ENCODE assay signal across 24 cellular contexts in genomic region chr2:29052811-29053210, GRCh38. TPM values are rescaled to one million over a fixed set of nuclear protein-coding genes. Genes with fewer than 3 reads are reported as not detected.
DNase-seq lines count a peak whose midpoint lies in the region; ATAC-seq, FAIRE-seq and TF ChIP-seq lines count a peak whose summit lies in the region.
"Had no signal": no experiment of that assay in that cellular context is flagged by ENCODE, and none has a peak within 500 bp of the region (broad histone marks: within the 10 kb centered on the region; RNA-seq: fewer than 3 reads in every experiment).

No MANE protein-coding gene starts in this region.

- peak overlapping the region; percentile 7 for H4K91ac ChIP-seq in H1 (replicated peaks; ENCODE audit: insufficient read length, low read length)

- H3K27ac Mint-ChIP-seq in GM23338 (no peak overlapping the region), nephron progenitor cell (peak overlapping the region; percentile 73)
- H3K27ac Mint-ChIP-seq: HFFc6 had no signal

- no peak overlapping the region for H4K8ac ChIP-seq in H1 (ENCODE audit: extremely low read depth, insufficient read depth, low read length)

- H2AFZ ChIP-seq in GM23338 = no peak overlapping the region
- H2AFZ ChIP-seq in H1 (ENCODE audit: low read length) = no peak overlapping the region

- H3K36me3 ChIP-seq in GM23338 (ENCODE audit: insufficient read depth) = no peaks in the 10 kb centered on the region
- no peaks in the 10 kb centered on the region for H3K36me3 ChIP-seq in Panc1 (ENCODE audit: control insufficient read depth, insufficient read depth, low read length)
- no peaks in the 10 kb centered on the region for H3K36me3 ChIP-seq in H1 (ENCODE audit: control insufficient read depth in 2 of 4, insufficient read depth in 4 of 4, low read length in 3 of 4)
- H3K36me3 ChIP-seq: BLaER1 treated with 17β-estradiol and CSF1 and Interleukin-3, amounts not matched to agents 10 nM and 100 nM had no signal

- H3K4me1 Mint-ChIP-seq in GM23338 (peaks cover 24% of the 10 kb centered on the region), nephron progenitor cell (peaks cover 40% of the 10 kb centered on the region)
- H3K4me1 Mint-ChIP-seq: CD8-positive, alpha-beta memory T cell had no signal

- no peak overlapping the region for H3K14ac ChIP-seq in H1 (ENCODE audit: insufficient read length)

- H3K27ac ChIP-seq in GM23338 (ENCODE audit: low read depth) (no peak overlapping the region), Panc1 (ENCODE audit: low read length) (no peak overlapping the region), H1 (ENCODE audit: low read depth, low read length) (no peak overlapping the region)
- H3K27ac ChIP-seq: BLaER1 treated with 17β-estradiol and CSF1 and Interleukin-3, amounts not matched to agents 10 nM and 100 nM had no signal

- H3K9me2 ChIP-seq in GM23338 (ENCODE audit: insufficient read depth) = no peaks in the 10 kb centered on the region

- H3K4me3 ChIP-seq in GM23338 (no peak overlapping the region), Panc1 (ENCODE audit: low read depth in 2 of 2, low read length in 2 of 2) (no peak overlapping the region), H1 (ENCODE audit: extremely low read depth in 1 of 4, insufficient read depth in 2 of 4, low read depth in 3 of 4, low read length in 4 of 4) (no peak overlapping the region)
- H3K4me3 ChIP-seq: A549; BLaER1 treated with 17β-estradiol and CSF1 and Interleukin-3, amounts not matched to agents 10 nM and 100 nM had no signal

- no peak overlapping the region for H3K56ac ChIP-seq in H1 (replicated peaks; ENCODE audit: insufficient read length, low read depth, low read length)

- DNase-seq in GM23338 (ENCODE audit: low spot score) (no peak), Panc1 (ENCODE audit: low read depth, low spot score) (no peak), H1 (ENCODE audit: low read depth in 1 of 2, low spot score in 2 of 2) (no peak), nephron progenitor cell (peak; percentile 65), G401 (ENCODE audit: low spot score) (no peak), SW480 (ENCODE audit: low spot score) (no peak), cardiac septum (ENCODE audit: low spot score) (no peak), NCI-H146 treated with DMSO at 0.1 percent for 48 hours (lab: John Stamatoyannopoulos, UW; ENCODE audit: unreplicated experiment) (no peak)
- DNase-seq: CD8-positive, alpha-beta memory T cell; HFFc6; NCI-H1048; NCI-H146; NCI-H2081 treated with DMSO at 0.1 percent for 48 hours; NCI-H748 treated with DMSO at 0.1 percent for 48 hours; OCI-M1; RPMI8226; SIG-M5 had no signal

- TF ChIP-seq CTCF in GM23338 (conservative IDR thresholded peaks at IDR 0.05; ENCODE audit: low read depth in 2 of 2) (no peak), Panc1 (IDR thresholded peaks at IDR 0.05) (no peak), H1 (IDR thresholded peaks at IDR 0.05; ENCODE audit: control extremely low read depth in 1 of 3, insufficient read depth in 1 of 3, low read depth in 1 of 3, low read length in 3 of 3) (no peak), nephron progenitor cell (IDR thresholded peaks at IDR 0.05) (no peak)

- TF ChIP-seq POLR2A in H1 (IDR thresholded peaks at IDR 0.05; ENCODE audit: control extremely low read depth in 1 of 2, low read depth in 2 of 2, low read length in 2 of 2) = no peak

- H2AK5ac ChIP-seq in H1 (ENCODE audit: low read depth, low read length) = no peak overlapping the region

- no peaks in the 10 kb centered on the region for H3K9me3 ChIP-seq in Panc1 (ENCODE audit: control insufficient read depth, insufficient read depth, low read depth, low read length)
- no peaks in the 10 kb centered on the region for H3K9me3 ChIP-seq in H1 (ENCODE audit: insufficient read depth in 2 of 2, low read depth in 1 of 2, low read length in 1 of 2)
- H3K9me3 ChIP-seq: A549; BLaER1 treated with 17β-estradiol and CSF1 and Interleukin-3, amounts not matched to agents 10 nM and 100 nM had no signal

- H3K9me3 Mint-ChIP-seq in GM23338 (no peaks in the 10 kb centered on the region), nephron progenitor cell (no peaks in the 10 kb centered on the region)
- H3K9me3 Mint-ChIP-seq: CD8-positive, alpha-beta memory T cell; HFFc6 had no signal

- no peak overlapping the region for H3K4ac ChIP-seq in H1 (replicated peaks; ENCODE audit: insufficient read length, low read depth, low read length)

- ATAC-seq in GM23338 (peak; percentile 23), Panc1 (peak; percentile 22; the same call in 1 of the 2 replicates)
- ATAC-seq: SK-N-SH treated with all-trans-retinoic acid at 6 μM for 48 hours had no signal

- no peak overlapping the region for H3K23ac ChIP-seq in H1 (ENCODE audit: insufficient read length)

- POLR2A ChIA-PET in Panc1 (lab: Charles Lee) = no interaction called here
- POLR2A ChIA-PET in H1 (lab: Charles Lee; ENCODE audit: partially characterized antibody) = no interaction called here

- WGBS in H1 (ENCODE audit: extremely low coverage in 1 of 2, insufficient coverage in 1 of 2, insufficient read length in 1 of 2, insufficient replicate concordance in 2 of 2, low coverage in 1 of 2, low lambda C conversion rate in 2 of 2, missing lambda C conversion rate in 1 of 2), 2 experiments = 89% methylated on average over 6 of the region's 6 CpGs; no CpG with 5 or more reads in 1 of the 2 experiments

- H3K36me3 Mint-ChIP-seq in GM23338 (ENCODE audit: low read depth) (no peaks in the 10 kb centered on the region), nephron progenitor cell (ENCODE audit: low read depth) (no peaks in the 10 kb centered on the region)

- H3K4me3 Mint-ChIP-seq in GM23338 (no peak overlapping the region; the same call in 2 of the 3 replicates), nephron progenitor cell (no peak overlapping the region)
- H3K4me3 Mint-ChIP-seq: CD8-positive, alpha-beta memory T cell; HFFc6 had no signal

- no peak overlapping the region for H2BK15ac ChIP-seq in H1 (ENCODE audit: low read length)

- CTCF ChIA-PET in Panc1 (lab: Charles Lee) (no interaction called here), H1 (lab: Charles Lee; ENCODE audit: partially characterized antibody) (interaction anchor here (0.8 kb wide), 1 partner anchor 13 kb away, joined by 3 read pairs; no protein-coding TSS in a partner anchor)

- TF ChIP-seq EP300 in H1 (IDR thresholded peaks at IDR 0.05; ENCODE audit: borderline replicate concordance in 1 of 2, low read depth in 2 of 2, low read length in 2 of 2) = no peak

- TF ChIP-seq RAD21 in H1 (IDR thresholded peaks at IDR 0.05 in 1 of 2, conservative IDR thresholded peaks at IDR 0.05 in 1 of 2; ENCODE audit: low read depth in 2 of 2, low read length in 2 of 2) = no peak

- H3K4me2 ChIP-seq in GM23338 (no peak overlapping the region), H1 (ENCODE audit: insufficient read depth in 1 of 2, low read depth in 2 of 2, low read length in 2 of 2) (no peak overlapping the region)
- H3K4me2 ChIP-seq: A549 had no signal

- peaks cover 7% of the 10 kb centered on the region for H3K27me3 Mint-ChIP-seq in GM23338 (ENCODE audit: insufficient read depth, low read depth, poor library complexity)
- peaks cover 9% of the 10 kb centered on the region for H3K27me3 Mint-ChIP-seq in nephron progenitor cell (ENCODE audit: low read depth, poor library complexity)
- H3K27me3 Mint-ChIP-seq: CD8-positive, alpha-beta memory T cell had no signal

- 0 out of 2 replicates have a peak overlapping the region, but pooled peaks have one; percentile 60 for H2BK12ac ChIP-seq in H1 (ENCODE audit: low read depth, low read length)

- no peaks in the 10 kb centered on the region for H4K20me1 ChIP-seq in GM23338 (replicated peaks; ENCODE audit: insufficient read depth)
- H4K20me1 ChIP-seq in H1 (replicated peaks in 1 of 2; ENCODE audit: control insufficient read depth in 1 of 2, insufficient read depth in 2 of 2, low read length in 2 of 2) = no peaks in the 10 kb centered on the region
- H4K20me1 ChIP-seq: BLaER1 treated with 17β-estradiol and CSF1 and Interleukin-3, amounts not matched to agents 10 nM and 100 nM had no signal

- no peak overlapping the region for H2BK20ac ChIP-seq in H1 (ENCODE audit: low read length)

- H3K23me2 ChIP-seq in H1 (ENCODE audit: low read depth, low read length) = peaks cover 2% of the 10 kb centered on the region; the same call in 1 of the 2 replicates

- H2BK120ac ChIP-seq in H1 (replicated peaks; ENCODE audit: low read depth, low read length) = no peak overlapping the region

- H3K79me2 ChIP-seq in GM23338 (replicated peaks; ENCODE audit: insufficient read depth) (no peaks in the 10 kb centered on the region), H1 (ENCODE audit: control insufficient read depth in 1 of 2, insufficient read depth in 2 of 2, low read length in 2 of 2) (no peaks in the 10 kb centered on the region)

- no TSS peak for BruUV-seq in Panc1 (replicated peaks; lab: Mats Ljungman, UMichigan)

- peaks cover 10% of the 10 kb centered on the region for H3K4me1 ChIP-seq in GM23338 (ENCODE audit: insufficient read depth)
- no peaks in the 10 kb centered on the region for H3K4me1 ChIP-seq in Panc1 (ENCODE audit: control insufficient read depth, insufficient read depth, low read length)
- peaks cover 0 to 5% (median 2%) of the 10 kb centered on the region in 4 experiments; a peak in 4 of 7 replicates for H3K4me1 ChIP-seq in H1 (replicated peaks in 1 of 4; ENCODE audit: control insufficient read depth in 3 of 4, insufficient read depth in 4 of 4, low read length in 3 of 4)
- H3K4me1 ChIP-seq: A549 had no signal

- no peak for FAIRE-seq in H1 (lab: Jason Lieb, UNC)
- FAIRE-seq: A549 had no signal

- in situ Hi-C loops in Panc1 (cut with HindIII; ENCODE audit: low pct_unique_long_range_greater_than_20kb, low sequenced_read_pairs) (no loop called here), G401 (cut with HindIII; ENCODE audit: low sequenced_read_pairs) (no loop called here)

- no peak overlapping the region for H3K18ac ChIP-seq in H1 (ENCODE audit: extremely low read depth, low read length)

- H3K79me1 ChIP-seq in H1 (ENCODE audit: low read depth, low read length) = no peaks in the 10 kb centered on the region

- intact Hi-C loops in Panc1 (cut with micrococcal nuclease; ENCODE audit: unreplicated experiment) = loop anchor here (10.0 kb wide), 1 partner anchor 142 kb away; no protein-coding TSS in a partner anchor
- intact Hi-C loops in cardiac septum (cut with DNase I) = no loop called here

- H3K27me3 ChIP-seq in GM23338 (ENCODE audit: insufficient read depth) = no peaks in the 10 kb centered on the region
- H3K27me3 ChIP-seq in Panc1 (ENCODE audit: control insufficient read depth, insufficient read depth, low read length) = no peaks in the 10 kb centered on the region
- no peaks in the 10 kb centered on the region for H3K27me3 ChIP-seq in H1 (replicated peaks in 1 of 4; ENCODE audit: control insufficient read depth in 3 of 4, extremely low read depth in 1 of 4, insufficient read depth in 3 of 4, low read length in 3 of 4)
- H3K27me3 ChIP-seq: BLaER1 treated with 17β-estradiol and CSF1 and Interleukin-3, amounts not matched to agents 10 nM and 100 nM had no signal

- H2BK5ac ChIP-seq in H1 (ENCODE audit: low read depth, low read length) = peak overlapping the region; percentile 24; the same call in 1 of the 2 replicates

- no peak overlapping the region for H3K9ac ChIP-seq in H1 (replicated peaks in 1 of 4; ENCODE audit: extremely low read depth in 1 of 4, low read depth in 3 of 4, low read length in 3 of 4)
- H3K9ac ChIP-seq: BLaER1 treated with 17β-estradiol and CSF1 and Interleukin-3, amounts not matched to agents 10 nM and 100 nM had no signal

- no peaks in the 10 kb centered on the region for H3F3A ChIP-seq in GM23338 (replicated peaks; ENCODE audit: low read depth)

- no peak overlapping the region for H4K5ac ChIP-seq in H1 (ENCODE audit: insufficient read length, low read depth, low read length)

RNA-seq across cellular contexts. Expression of gene PCARE, which starts 21.5 kb away (rescaled TPM):
- total RNA-seq in GM23338 (2014; rRNA removed; shearing (Covaris generic)) = not detected in 2 replicates
- polyA plus RNA-seq in GM23338 (2016; fragmentation: Nextera tagmentation; extraction: Ambion mirVana) (not detected in 2 replicates), H1 (2011; rRNA removed) (not detected in 2 replicates)
- total RNA-seq in Panc1 (2021; ENCODE audit: unreplicated experiment) (not detected), cardiac septum (0.11 TPM)
- polyA plus RNA-seq in Panc1 (2012; ENCODE audit: insufficient read length) = not detected
- total RNA-seq in H1 (2021; fragmentation: NEBNext Ultra II Directional; extraction: Animal tissue kit (Norgen Biotek cat#: 25700)) = not detected in 2 replicates
- not detected for polyA plus RNA-seq in H1 (2011; cell fraction: cytosol; rRNA removed)
- polyA plus RNA-seq in H1 (2011; cell fraction: nucleus; rRNA removed) = not detected
- not detected in 4 replicates for polyA plus RNA-seq in H1 (2012, experiment 1 of 2)
- not detected for polyA plus RNA-seq in H1 (2012, experiment 2 of 2)
- polyA plus RNA-seq in H1 (2013, experiment 1 of 2) = not detected
- polyA plus RNA-seq in H1 (2013, experiment 2 of 2) = not detected
- not detected in 2 replicates for polyA minus RNA-seq in H1 (2011; rRNA and poly(A)+ RNA removed)
- polyA minus RNA-seq in H1 (2011; cell fraction: cytosol; rRNA and poly(A)+ RNA removed) = not detected
- not detected for polyA minus RNA-seq in H1 (2011; cell fraction: nucleus; rRNA and poly(A)+ RNA removed)
- not detected in 2 replicates for total RNA-seq in G401 (2014; rRNA removed; shearing (Covaris generic))
- total RNA-seq: CD8-positive, alpha-beta memory T cell; H4; HFFc6; HT-29; M059J; NCI-H460 had no signal
- polyA plus RNA-seq: A549; CD8-positive, alpha-beta memory T cell had no signal
